Comparison of ENCODE assay signal across 1 cellular context in the genomic region with DNA sequence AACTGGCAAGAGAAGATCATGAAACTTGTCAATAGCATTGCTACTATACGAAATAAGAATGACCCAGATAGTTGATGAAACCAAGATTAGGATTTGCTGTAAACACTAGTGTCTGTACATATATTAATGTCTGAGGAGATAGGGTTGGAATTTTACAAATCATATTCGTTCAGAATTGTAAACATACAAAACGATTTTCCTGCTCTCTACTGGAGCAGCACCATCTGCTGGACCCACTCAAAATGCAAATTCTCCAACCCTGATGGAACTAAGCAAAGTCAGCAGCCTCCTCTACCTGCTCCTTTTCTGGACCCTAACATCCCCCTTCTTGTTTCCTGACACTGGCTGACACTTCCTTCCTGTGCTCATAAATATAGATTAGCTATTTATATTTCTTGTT.
TF ChIP-seq lines count a peak whose summit lies in the region.

No MANE protein-coding gene starts in this region.

TF ChIP-seq in GM23338, 12 proteins besides CTCF, POLR2A, EP300 and RAD21 (continued from another document):
- TF ChIP-seq, protein P1, sequence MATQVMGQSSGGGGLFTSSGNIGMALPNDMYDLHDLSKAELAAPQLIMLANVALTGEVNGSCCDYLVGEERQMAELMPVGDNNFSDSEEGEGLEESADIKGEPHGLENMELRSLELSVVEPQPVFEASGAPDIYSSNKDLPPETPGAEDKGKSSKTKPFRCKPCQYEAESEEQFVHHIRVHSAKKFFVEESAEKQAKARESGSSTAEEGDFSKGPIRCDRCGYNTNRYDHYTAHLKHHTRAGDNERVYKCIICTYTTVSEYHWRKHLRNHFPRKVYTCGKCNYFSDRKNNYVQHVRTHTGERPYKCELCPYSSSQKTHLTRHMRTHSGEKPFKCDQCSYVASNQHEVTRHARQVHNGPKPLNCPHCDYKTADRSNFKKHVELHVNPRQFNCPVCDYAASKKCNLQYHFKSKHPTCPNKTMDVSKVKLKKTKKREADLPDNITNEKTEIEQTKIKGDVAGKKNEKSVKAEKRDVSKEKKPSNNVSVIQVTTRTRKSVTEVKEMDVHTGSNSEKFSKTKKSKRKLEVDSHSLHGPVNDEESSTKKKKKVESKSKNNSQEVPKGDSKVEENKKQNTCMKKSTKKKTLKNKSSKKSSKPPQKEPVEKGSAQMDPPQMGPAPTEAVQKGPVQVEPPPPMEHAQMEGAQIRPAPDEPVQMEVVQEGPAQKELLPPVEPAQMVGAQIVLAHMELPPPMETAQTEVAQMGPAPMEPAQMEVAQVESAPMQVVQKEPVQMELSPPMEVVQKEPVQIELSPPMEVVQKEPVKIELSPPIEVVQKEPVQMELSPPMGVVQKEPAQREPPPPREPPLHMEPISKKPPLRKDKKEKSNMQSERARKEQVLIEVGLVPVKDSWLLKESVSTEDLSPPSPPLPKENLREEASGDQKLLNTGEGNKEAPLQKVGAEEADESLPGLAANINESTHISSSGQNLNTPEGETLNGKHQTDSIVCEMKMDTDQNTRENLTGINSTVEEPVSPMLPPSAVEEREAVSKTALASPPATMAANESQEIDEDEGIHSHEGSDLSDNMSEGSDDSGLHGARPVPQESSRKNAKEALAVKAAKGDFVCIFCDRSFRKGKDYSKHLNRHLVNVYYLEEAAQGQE (IDR thresholded peaks at IDR 0.05; ENCODE audit: unreplicated experiment): no peak
- no peak for TF ChIP-seq NANOG (IDR thresholded peaks at IDR 0.05; ENCODE audit: borderline replicate concordance)
- no peak for TF ChIP-seq CREB1 (CRISPR knock-in tag; IDR thresholded peaks at IDR 0.05; ENCODE audit: low read depth)
- no peak for TF ChIP-seq EZH2phosphoT487 (IDR thresholded peaks at IDR 0.05; ENCODE audit: unreplicated experiment)
- TF ChIP-seq POLR2AphosphoS5 (IDR thresholded peaks at IDR 0.05; ENCODE audit: low read depth): no peak
